8 cellular contexts compared by ENCODE assay signal in genomic region chr11:121464352-121464946, GRCh38. TPM values are rescaled to one million over a fixed set of nuclear protein-coding genes. Genes with fewer than 3 reads are reported as not detected.
A peak's percentile ranks its signal among the peaks of the same experiment; 100 is the strongest.
DNase-seq lines count a peak whose midpoint lies in the region; ATAC-seq, FAIRE-seq and TF ChIP-seq lines count a peak whose summit lies in the region.

No MANE protein-coding gene starts in this region.

- H3K4me1 ChIP-seq in cardiac muscle cell (ENCODE audit: low read depth): peaks cover 18% of the 10 kb centered on the region
- peaks cover 4 to 6% of the 10 kb centered on the region in 2 donors for H3K4me1 ChIP-seq in small intestine (ENCODE audit: control insufficient read depth in 2 of 2, insufficient read depth in 1 of 2, low read depth in 1 of 2, low read length in 1 of 2)

- no peak for TF ChIP-seq CTCF in RWPE1 (conservative IDR thresholded peaks at IDR 0.05; ENCODE audit: low read depth)
- TF ChIP-seq CTCF in cardiac muscle cell (IDR thresholded peaks at IDR 0.05; ENCODE audit: low read depth, low read length): no peak

- ATAC-seq in HG03039 (IDR thresholded peaks at IDR 0.05; ENCODE audit: unreplicated experiment): peak; percentile 30
- no peak for ATAC-seq in GM19397 (IDR thresholded peaks at IDR 0.05; ENCODE audit: unreplicated experiment)

- H3K27ac ChIP-seq in RWPE1: peak overlapping the region; percentile 87
- H3K27ac ChIP-seq in cardiac muscle cell: no peak overlapping the region
- no peak overlapping the region for H3K27ac ChIP-seq in small intestine (ENCODE audit: low read depth in 1 of 2, low read length in 1 of 2)

- no peaks in the 10 kb centered on the region for H3K27me3 ChIP-seq in cardiac muscle cell
- no peaks in the 10 kb centered on the region for H3K27me3 ChIP-seq in small intestine (ENCODE audit: control insufficient read depth in 2 of 2, insufficient read depth in 2 of 2, low read length in 2 of 2)

- FAIRE-seq in GM18507 (lab: Jason Lieb, UNC): peak; percentile 76
- FAIRE-seq in small intestine (lab: Jason Lieb, UNC): no peak

- CTCF ChIA-PET in RWPE1 (lab: Yijun Ruan, JAX): interaction anchor here (0.6 to 1.2 kb wide), 2 partner anchors 12 to 1021 kb away, joined by 4 to 7 read pairs; partner anchors contain the start of genes SORL1 and SORL1-AS1

- DNase-seq in GM18507 (ENCODE audit: extremely low spot score, insufficient read length, low read depth) (no peak), RWPE1 (ENCODE audit: low spot score) (peak; percentile 84), cardiac muscle cell (ENCODE audit: low read depth in 1 of 2, low spot score in 1 of 2) (peak; percentile 57 to 90), small intestine (peak; percentile 23), foreskin melanocyte (no peak)
- peak; percentile 38 to 55 (median 45) for DNase-seq in activated naive CD4-positive, alpha-beta T cell (lab: John Stamatoyannopoulos, UW)

- 57 to 79% (median 64%) methylated on average over 11 of the region's 11 CpGs for WGBS in small intestine, 3 donors

- H3K36me3 ChIP-seq in cardiac muscle cell: no peaks in the 10 kb centered on the region
- H3K36me3 ChIP-seq in small intestine (ENCODE audit: control insufficient read depth in 2 of 2, insufficient read depth in 2 of 2, low read length in 2 of 2): no peaks in the 10 kb centered on the region

- H3K9me3 ChIP-seq in cardiac muscle cell (ENCODE audit: low read depth): no peaks in the 10 kb centered on the region
- H3K9me3 ChIP-seq in small intestine (ENCODE audit: control insufficient read depth, low read depth): no peaks in the 10 kb centered on the region

- H3K4me3 ChIP-seq in cardiac muscle cell: no peak overlapping the region
- H3K4me3 ChIP-seq in small intestine (ENCODE audit: low read depth in 1 of 2, low read length in 2 of 2): no peak overlapping the region

- POLR2A ChIA-PET in RWPE1 (lab: Yijun Ruan, JAX; ENCODE audit: low non-redundant PET): no interaction called here

RNA-seq across cellular contexts. Expression of gene SORL1, which starts 12.3 kb away (rescaled TPM):
- 9.8 and 18.2 TPM in 2 replicates for total RNA-seq in cardiac muscle cell
- polyA plus RNA-seq in cardiac muscle cell (6.4 and 17.1 TPM in 2 replicates), small intestine (1 to 10 TPM; 4.6 to 6.5 (median 5.2) TPM)

Comparison
In these comparisons a context has a peak if more than half of its experiments do, and no peak if none do; other contexts are left out.
1. DNase-seq: peak in RWPE1 (single experiment), activated naive CD4-positive, alpha-beta T cell (4 of 4), cardiac muscle cell (2 of 2) and small intestine (single experiment); none in GM18507 (single experiment) and foreskin melanocyte (single experiment).